In genomic region chr4:103405415-103405814, GRCh38 we compare ENCODE assay signal across 20 cellular contexts.
DNase-seq lines count a peak whose midpoint lies in the region; ATAC-seq lines count a peak whose summit lies in the region.
"Had no signal": no experiment of that assay in that cellular context is flagged by ENCODE, and none has a peak within 500 bp of the region (broad histone marks: within the 10 kb centered on the region; RNA-seq: fewer than 3 reads in every experiment).

No MANE protein-coding gene starts in this region.

- intact Hi-C loops in left cardiac atrium (cut with DNase I), result no loop called here

- DNase-seq in left cardiac atrium (no peak), SIG-M5 (lab: John Stamatoyannopoulos, UW) (no peak)
- no peak for DNase-seq in activated CD4-positive, alpha-beta T cell treated with anti-CD3 and anti-CD28 coated beads, Interleukin-2, amount 50 U/mL, for 4 hours
- DNase-seq: activated CD4-positive, alpha-beta T cell treated with anti-CD3 and anti-CD28 coated beads for 48 hours; activated naive CD4-positive, alpha-beta T cell treated with anti-CD3 and anti-CD28 coated beads for 36 hours; gastrocnemius medialis; HFFc6; KG1; NCI-H1092; NCI-H2107; NCI-H526 treated with DMSO at 0.1 percent for 48 hours; right lobe of liver; stimulated activated CD4-positive, alpha-beta T cell treated with anti-CD3 and anti-CD28 coated beads, Interleukin-1b, Interleukin-23, amount 100 ng/mL, for 48 hours had no signal

- ATAC-seq in GM18868 (IDR thresholded peaks at IDR 0.05; ENCODE audit: unreplicated experiment), result peak; percentile 65
- ATAC-seq in GM21528 (IDR thresholded peaks at IDR 0.05; ENCODE audit: low FRiP score, unreplicated experiment), result peak; percentile 67
- ATAC-seq in HG02938 (IDR thresholded peaks at IDR 0.05; ENCODE audit: unreplicated experiment), result peak; percentile 54
- peak; percentile 63 for ATAC-seq in HG03558 (IDR thresholded peaks at IDR 0.05; ENCODE audit: extremely low read depth, unreplicated experiment)
- ATAC-seq in left cardiac atrium, result no peak
- no peak for ATAC-seq in GM18520 (IDR thresholded peaks at IDR 0.05; ENCODE audit: unreplicated experiment)
- ATAC-seq: gastrocnemius medialis, Panc1, right lobe of liver, SK-N-SH treated with all-trans-retinoic acid at 6 μM for 48 hours had no signal

Comparison
In these comparisons a context has a peak if more than half of its experiments do, and no peak if none do; other contexts are left out.
1. ATAC-seq: peak in GM18868 (single experiment), GM21528 (single experiment), HG02938 (single experiment) and HG03558 (single experiment); none in left cardiac atrium (0 of 2) and GM18520 (single experiment).